ENCODE assay signal across 9 cellular contexts in the genomic region with DNA sequence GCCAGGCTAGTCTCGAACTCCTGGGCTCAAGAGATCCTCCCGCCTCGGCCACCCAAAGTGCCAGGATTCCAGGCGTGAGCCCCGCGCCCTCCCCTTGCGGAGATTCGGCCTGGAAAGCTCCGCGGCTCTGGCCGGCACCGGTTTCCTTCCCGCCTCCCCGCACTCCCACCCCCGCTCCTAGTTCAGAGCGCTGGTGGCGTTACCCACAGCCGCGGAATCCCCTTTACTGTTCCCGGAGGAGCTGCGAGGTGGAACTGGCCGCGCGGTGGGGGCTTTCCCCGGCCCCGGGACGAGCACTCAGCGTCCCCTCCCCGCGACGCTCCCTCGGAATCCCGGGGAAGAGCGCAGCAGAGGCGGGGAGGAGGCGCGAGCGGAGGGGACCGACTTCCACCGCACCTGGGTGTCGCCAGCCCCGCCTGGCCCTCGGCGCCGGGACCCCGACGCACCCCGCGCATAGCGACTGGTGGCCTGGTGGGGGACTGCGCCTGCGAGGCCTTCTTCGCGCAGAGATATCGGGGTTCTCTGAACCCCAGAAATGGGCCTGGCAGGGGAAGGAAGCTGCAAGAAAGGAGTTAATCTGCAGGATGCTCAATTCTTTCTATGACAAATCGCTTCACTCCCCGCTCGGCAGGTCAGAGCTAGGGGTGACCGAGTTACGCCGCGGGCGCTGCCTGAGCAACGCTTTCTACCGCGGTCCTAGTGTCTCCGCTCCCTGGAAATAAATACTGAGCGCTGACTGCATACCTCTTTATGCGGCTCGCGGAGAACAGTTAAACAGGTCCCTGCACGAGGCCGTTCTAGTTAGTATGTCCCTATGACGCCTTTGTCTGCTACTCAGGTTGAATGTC. TPM values are rescaled to one million over a fixed set of nuclear protein-coding genes. Genes with fewer than 3 reads are reported as not detected.
A peak's percentile ranks its signal among the peaks of the same experiment; 100 is the strongest.
DNase-seq lines count a peak whose midpoint lies in the region; ATAC-seq and TF ChIP-seq lines count a peak whose summit lies in the region.
"Had no signal": no experiment of that assay in that cellular context is flagged by ENCODE, and none has a peak within 500 bp of the region (broad histone marks: within the 10 kb centered on the region; RNA-seq: fewer than 3 reads in every experiment).

No MANE protein-coding gene starts in this region.

- peak overlapping the region; percentile 32 for H3K9ac ChIP-seq in iPS-18a (ENCODE audit: low read length)
- no peak overlapping the region for H3K9ac ChIP-seq in skeletal muscle satellite cell (ENCODE audit: low read depth, low read length)

- no peak for TF ChIP-seq CTCF in astrocyte of the spinal cord (IDR thresholded peaks at IDR 0.05; ENCODE audit: low read depth, low read length)

- in situ Hi-C loops in astrocyte of the spinal cord (cut with HindIII; ENCODE audit: low sequenced_read_pairs): no loop called here

- H3K4me1 ChIP-seq in iPS-18a (ENCODE audit: control insufficient read depth, low read depth, low read length) (no peaks in the 10 kb centered on the region), skeletal muscle satellite cell (ENCODE audit: control insufficient read depth, insufficient read depth, low read length) (peaks cover 13% of the 10 kb centered on the region)

- no peak overlapping the region for H3K27ac ChIP-seq in iPS-18a (ENCODE audit: low read length)

- no peaks in the 10 kb centered on the region for H3K9me3 ChIP-seq in iPS-18a (ENCODE audit: control insufficient read depth, low read depth, low read length)
- H3K9me3 ChIP-seq in skeletal muscle satellite cell (replicated peaks; ENCODE audit: low read length): no peaks in the 10 kb centered on the region

- H3K4me2 ChIP-seq in skeletal muscle satellite cell (ENCODE audit: low read length): peak overlapping the region; percentile 98

- H3K27me3 ChIP-seq in iPS-18a (ENCODE audit: control insufficient read depth, insufficient read depth, low read length) (peaks cover 30% of the 10 kb centered on the region), skeletal muscle satellite cell (ENCODE audit: control insufficient read depth, insufficient read depth, low read length) (peaks cover 29% of the 10 kb centered on the region)

- H3K4me3 ChIP-seq in astrocyte of the spinal cord (ENCODE audit: low read depth, low read length): peak overlapping the region; percentile 45
- H3K4me3 ChIP-seq in iPS-18a (ENCODE audit: low read length): peak overlapping the region; percentile 73
- peak overlapping the region; percentile 71 for H3K4me3 ChIP-seq in skeletal muscle satellite cell (ENCODE audit: low read length)

- no peaks in the 10 kb centered on the region for H3K36me3 ChIP-seq in iPS-18a (ENCODE audit: control insufficient read depth, low read depth, low read length)
- H3K36me3 ChIP-seq in skeletal muscle satellite cell (ENCODE audit: insufficient read depth, low read length): no peaks in the 10 kb centered on the region

- DNase-seq in AG08396 (ENCODE audit: low spot score) (peak; percentile 58), NCI-H2227 treated with DMSO at 0.1 percent for 48 hours (lab: John Stamatoyannopoulos, UW) (peak; percentile 51), astrocyte of the spinal cord (ENCODE audit: low read depth, low spot score) (no peak), NCI-H1105 treated with DMSO at 0.1 percent for 48 hours (lab: John Stamatoyannopoulos, UW) (no peak), UCSD-AML1 (lab: John Stamatoyannopoulos, UW; ENCODE audit: unreplicated experiment) (no peak)

- ATAC-seq in GM19023 (IDR thresholded peaks at IDR 0.05; ENCODE audit: unreplicated experiment): peak; percentile 56
- ATAC-seq: HCT116 had no signal

RNA-seq across cellular contexts. Expression of a gene that starts 14.6 kb away (rescaled TPM):
- 5.8 and 10.3 TPM in 2 replicates for total RNA-seq in skeletal muscle satellite cell (2012; rRNA removed)

Comparison
In these comparisons a context has a peak if more than half of its experiments do, and no peak if none do; other contexts are left out.
1. DNase-seq: peak in AG08396 (single experiment) and NCI-H2227 treated with DMSO at 0.1 percent for 48 hours (single experiment); none in astrocyte of the spinal cord (single experiment), NCI-H1105 treated with DMSO at 0.1 percent for 48 hours (single experiment) and UCSD-AML1 (single experiment).
2. Peak in every context shown above with its lines, with median percentiles within 50 percentile points of each other: H3K4me3 ChIP-seq.